In the genomic region with DNA sequence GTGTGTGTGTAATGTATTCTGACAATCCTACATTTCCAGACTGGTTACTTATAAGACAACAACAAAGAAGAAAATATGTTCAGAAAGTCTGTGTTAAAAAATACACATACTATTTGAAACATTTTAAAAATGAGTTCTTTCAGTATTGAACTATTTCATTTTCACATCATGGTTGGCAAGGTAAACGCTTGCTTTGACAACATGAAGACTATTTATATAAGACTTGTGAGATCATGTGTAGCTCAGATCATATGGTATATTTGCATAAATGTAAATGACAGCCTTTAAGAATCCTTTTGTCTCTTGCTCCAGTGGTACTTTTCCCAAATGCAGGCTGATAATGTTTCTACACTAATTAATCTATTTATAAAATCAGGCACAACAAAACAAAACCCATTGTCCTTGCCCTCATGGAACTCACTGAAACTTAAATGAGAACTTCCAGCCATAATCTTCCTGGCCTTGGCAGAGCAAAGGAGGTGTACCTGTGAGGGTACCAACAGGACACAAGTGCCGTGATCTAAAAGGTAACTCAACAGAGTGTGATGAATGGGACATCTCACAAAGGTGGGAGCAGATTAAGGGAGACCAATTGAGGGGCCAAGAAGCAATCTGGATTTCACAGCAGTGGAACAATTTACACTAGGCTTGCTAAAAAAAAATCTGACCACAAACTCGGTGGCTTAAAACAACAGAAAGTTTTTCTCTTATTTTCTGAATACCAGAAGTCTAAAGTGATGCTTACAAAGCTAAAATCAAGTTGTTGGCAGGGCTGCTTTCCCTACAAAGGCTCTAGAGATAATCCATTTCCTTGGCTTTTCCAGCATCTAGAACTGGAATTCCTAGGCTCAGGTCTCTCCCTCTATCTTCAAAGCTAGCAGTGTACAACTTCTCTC, we compare ENCODE assay signal across 15 cellular contexts.
"Had no signal": no experiment of that assay in that cellular context is flagged by ENCODE, and none has a peak within 500 bp of the region (broad histone marks: within the 10 kb centered on the region; RNA-seq: fewer than 3 reads in every experiment).

No MANE protein-coding gene starts in this region.

- H3K9me3 ChIP-seq: thyroid gland had no signal

- H3K4me3 ChIP-seq: lung, thyroid gland had no signal

- ATAC-seq: activated CD8-positive, alpha-beta T cell treated with anti-CD3 and anti-CD28 coated beads, Interleukin-2, amount 10 ng/mL, durations not matched to agents 7 days and 5 days had no signal

- DNase-seq: activated CD4-positive, alpha-beta T cell treated with anti-CD3 and anti-CD28 coated beads, Interleukin-2, amount 10 ng/mL, durations not matched to agents 24 days and 14 days; activated CD4-positive, CD25-positive, alpha-beta regulatory T cell; activated CD8-positive, alpha-beta T cell treated with anti-CD3 and anti-CD28 coated beads, Interleukin-2, amount 10 ng/mL, durations not matched to agents 7 days and 5 days; activated naive CD4-positive, alpha-beta T cell treated with anti-CD3 and anti-CD28 coated beads for 36 hours; activated T-cell treated with anti-CD3 and anti-CD28 coated beads, Interleukin-2, amount 50 U/mL, for 24 hours; anterior cingulate cortex; hypothalamus; islet precursor cell; nephron progenitor cell; nucleus accumbens; stimulated activated CD4-positive, alpha-beta T cell treated with anti-CD3 and anti-CD28 coated beads, Interleukin-2, amount 100 ng/mL, for 24 hours; stimulated activated naive CD4-positive, alpha-beta T cell treated with Interleukin-2 at 50 U/mL for 16 hours; thyroid gland had no signal

- H3K27me3 ChIP-seq: thyroid gland had no signal

- H3K36me3 ChIP-seq: thyroid gland had no signal

- H3K4me1 ChIP-seq: thyroid gland had no signal

- H3K27ac ChIP-seq: epithelial cell of prostate, thyroid gland had no signal
